In genomic region chr17:17739388-17740066, GRCh38 we compare ENCODE assay signal across 1 cellular context.
TF ChIP-seq lines count a peak whose summit lies in the region.

No MANE protein-coding gene starts in this region.

TF ChIP-seq in GM23338, 12 proteins besides CTCF, POLR2A, EP300 and RAD21 (continued from another document):
- TF ChIP-seq ZNF462 (CRISPR knock-in tag; IDR thresholded peaks at IDR 0.05) (no peak), EZH2 (IDR thresholded peaks at IDR 0.05; ENCODE audit: low read depth, unreplicated experiment) (no peak)
TF ChIP-seq in GM23338: peak in this region for 0.
